Comparison of ENCODE assay signal across 8 cellular contexts in the genomic region with DNA sequence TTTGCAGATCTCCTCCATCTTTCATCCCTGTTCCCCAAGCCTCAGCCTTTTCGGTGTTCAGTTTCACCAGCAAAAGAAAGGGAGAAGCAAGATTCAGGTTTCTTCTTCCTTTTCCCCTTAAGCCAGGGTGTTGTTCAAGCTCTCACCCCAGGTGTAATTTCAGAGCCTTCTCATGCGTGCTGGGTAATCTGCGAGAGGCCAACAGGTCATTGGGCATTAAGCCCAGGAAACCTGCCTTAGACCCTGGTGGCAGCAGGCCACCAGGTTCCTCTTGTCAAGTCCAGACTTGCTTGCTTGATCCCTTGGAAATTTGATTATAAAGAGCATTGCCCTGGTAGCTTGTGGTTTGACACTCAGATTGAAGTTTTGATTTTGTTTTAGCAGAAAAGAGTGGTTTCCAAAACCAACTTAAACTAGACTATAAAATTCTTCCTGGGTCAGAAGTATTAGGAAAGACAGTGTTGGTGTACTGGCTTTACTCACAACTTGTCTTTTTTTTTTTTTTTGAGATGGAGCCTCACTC. TPM values are rescaled to one million over a fixed set of nuclear protein-coding genes. Genes with fewer than 3 reads are reported as not detected.
DNase-seq lines count a peak whose midpoint lies in the region; ATAC-seq, FAIRE-seq and TF ChIP-seq lines count a peak whose summit lies in the region.
"Had no signal": no experiment of that assay in that cellular context is flagged by ENCODE, and none has a peak within 500 bp of the region (broad histone marks: within the 10 kb centered on the region; RNA-seq: fewer than 3 reads in every experiment).

No MANE protein-coding gene starts in this region.

- no peak overlapping the region for H2BK5ac ChIP-seq in mesenchymal stem cell (ENCODE audit: low read depth, low read length, poor library complexity, severe bottlenecking)

- TF ChIP-seq CTCF in K562 (IDR thresholded peaks at IDR 0.05 in 2 of 3, conservative IDR thresholded peaks at IDR 0.05 in 1 of 3; ENCODE audit: insufficient read depth in 2 of 3, low read depth in 1 of 3, low read length in 3 of 3): no peak
- no peak for TF ChIP-seq CTCF in vagina (IDR thresholded peaks at IDR 0.05)

- H2AK5ac ChIP-seq in mesenchymal stem cell (ENCODE audit: low read length, severe bottlenecking): peak overlapping the region; percentile 70

- H3K9me3 ChIP-seq in K562 (replicated peaks; ENCODE audit: control insufficient read depth, insufficient read depth, low read depth, low read length): no peaks in the 10 kb centered on the region
- no peaks in the 10 kb centered on the region for H3K9me3 ChIP-seq in mesenchymal stem cell (ENCODE audit: control insufficient read depth, low read length)
- no peaks in the 10 kb centered on the region for H3K9me3 ChIP-seq in vagina
- H3K9me3 ChIP-seq: left ventricle myocardium inferior had no signal

- DNase-seq in DMS 273 (lab: John Stamatoyannopoulos, UW; ENCODE audit: unreplicated experiment) (peak; percentile 89), HPDE6-E6E7 (ENCODE audit: extremely low spot score) (peak; percentile 66), K562 (ENCODE audit: extremely low read depth in 1 of 4, low spot score in 3 of 4) (peak in 1 of 4 experiments; percentile 6), mesenchymal stem cell (peak; percentile 10), vagina (ENCODE audit: extremely low spot score in 2 of 2) (no peak)
- DNase-seq: left ventricle myocardium inferior had no signal

- in situ Hi-C loops in K562 (cut with MboI): no loop called here

- H2BK120ac ChIP-seq in mesenchymal stem cell (ENCODE audit: low read depth, low read length): no peak overlapping the region

- CTCF ChIA-PET in K562 (lab: Yijun Ruan, JAX; ENCODE audit: low intra/inter-chr PET ratio): no interaction called here

- no peak overlapping the region for H3K18ac ChIP-seq in mesenchymal stem cell (ENCODE audit: low read depth in 1 of 2, low read length in 2 of 2)

- 70% methylated on average over 3 of the region's 3 CpGs for WGBS in K562 (ENCODE audit: insufficient coverage, low coverage, missing lambda C conversion rate)
- WGBS in mesenchymal stem cell: 88% methylated on average over 3 of the region's 3 CpGs

- H3K4me1 ChIP-seq in K562 (replicated peaks in 1 of 2; ENCODE audit: control insufficient read depth in 2 of 2, insufficient read depth in 2 of 2, low read length in 2 of 2) (peaks cover 0 to under 1% of the 10 kb centered on the region in 2 experiments; a peak in 1 of 5 replicates), mesenchymal stem cell (ENCODE audit: control insufficient read depth, insufficient read depth, low read depth, low read length) (peaks cover 3% of the 10 kb centered on the region), vagina (peaks cover 28% of the 10 kb centered on the region)

- peaks cover 17% of the 10 kb centered on the region for H3K79me1 ChIP-seq in mesenchymal stem cell (replicated peaks; ENCODE audit: low read length, poor library complexity, severe bottlenecking)

- no peak overlapping the region for H4K91ac ChIP-seq in mesenchymal stem cell (ENCODE audit: low read length)

- H3K4me3 ChIP-seq in K562 (no peak overlapping the region), mesenchymal stem cell (ENCODE audit: insufficient read depth in 1 of 2, low read depth in 1 of 2, low read length in 2 of 2) (no peak overlapping the region), vagina (no peak overlapping the region)
- H3K4me3 ChIP-seq: left ventricle myocardium inferior had no signal

- H3K14ac ChIP-seq in mesenchymal stem cell (ENCODE audit: low read length in 2 of 2): no peak overlapping the region

- H3K9ac ChIP-seq in K562 (ENCODE audit: insufficient read depth in 1 of 2, low read depth in 2 of 2, low read length in 2 of 2): peak overlapping the region in 1 of 2 experiments; percentile 27; a peak in 1 of 4 replicates
- no peak overlapping the region for H3K9ac ChIP-seq in mesenchymal stem cell (ENCODE audit: low read length)

- no peaks in the 10 kb centered on the region for H3K27me3 ChIP-seq in K562 (ENCODE audit: control insufficient read depth in 2 of 2, insufficient read depth in 2 of 2, low read length in 2 of 2)
- no peaks in the 10 kb centered on the region for H3K27me3 ChIP-seq in mesenchymal stem cell (ENCODE audit: control insufficient read depth in 1 of 2, insufficient read depth in 1 of 2, low read length in 2 of 2)
- no peaks in the 10 kb centered on the region for H3K27me3 ChIP-seq in vagina

- no peak overlapping the region for H3K23ac ChIP-seq in mesenchymal stem cell (ENCODE audit: low read length in 2 of 2)

- no peak overlapping the region for H3K4ac ChIP-seq in mesenchymal stem cell (ENCODE audit: low read depth in 1 of 2, low read length in 2 of 2)

- H3K36me3 ChIP-seq in K562 (ENCODE audit: control insufficient read depth, insufficient read depth, low read length) (peaks cover 69% of the 10 kb centered on the region), mesenchymal stem cell (ENCODE audit: control insufficient read depth in 1 of 2, insufficient read depth in 2 of 2, low read depth in 1 of 2, low read length in 2 of 2) (peaks cover 30 to 33% of the 10 kb centered on the region in 2 experiments), vagina (peaks cover 0 to 15% of the 10 kb centered on the region in 2 donors)

- TF ChIP-seq EP300 in K562 (IDR thresholded peaks at IDR 0.05; ENCODE audit: low read length): no peak

- H2BK15ac ChIP-seq in mesenchymal stem cell (ENCODE audit: low read depth, poor library complexity, severe bottlenecking): no peak overlapping the region

- no peak overlapping the region for H4K8ac ChIP-seq in mesenchymal stem cell (ENCODE audit: low read length)

- ATAC-seq in K562 (no peak), HG03432 (IDR thresholded peaks at IDR 0.05; ENCODE audit: unreplicated experiment) (no peak), GM19397 (IDR thresholded peaks at IDR 0.05; ENCODE audit: unreplicated experiment) (no peak)

- FAIRE-seq in K562 (lab: Jason Lieb, UNC): no peak

- H3K79me2 ChIP-seq in K562 (ENCODE audit: control insufficient read depth, insufficient read depth, low read length): peaks cover 32% of the 10 kb centered on the region

- no peak for TF ChIP-seq POLR2A in K562 (conservative IDR thresholded peaks at IDR 0.05)
- TF ChIP-seq POLR2A in vagina (IDR thresholded peaks at IDR 0.05): no peak

- intact Hi-C loops in K562 (cut with micrococcal nuclease): no loop called here
- intact Hi-C loops in vagina (cut with DNase I): no loop called here

- 0 out of 2 replicates have a peak, but pooled peaks cover 4% of the 10 kb centered on the region for H4K20me1 ChIP-seq in K562 (replicated peaks; ENCODE audit: control insufficient read depth, insufficient read depth, low read length)

- no peak overlapping the region for H2AFZ ChIP-seq in K562 (ENCODE audit: low read depth, low read length)
- no peak overlapping the region for H2AFZ ChIP-seq in mesenchymal stem cell (ENCODE audit: low read depth, low read length)

- POLR2A ChIA-PET in K562 (lab: Yijun Ruan, JAX): interaction anchor here (0.6 to 2.5 kb wide), 11 partner anchors 9 to 218 kb away, joined by 3 to 18 read pairs (median 5); a partner anchor contains a TSS

- H3K9me1 ChIP-seq in K562 (ENCODE audit: control insufficient read depth, insufficient read depth, low read length): no peaks in the 10 kb centered on the region

- H3K27ac ChIP-seq in K562 (ENCODE audit: extremely low read depth, low read depth, low read length) (0 out of 3 replicates have a peak overlapping the region, but pooled peaks have one; percentile 34), mesenchymal stem cell (ENCODE audit: low read length, poor library complexity, severe bottlenecking) (peak overlapping the region; percentile 33), vagina (no peak overlapping the region)
- H3K27ac ChIP-seq: left ventricle myocardium inferior had no signal

- no TSS peak for BruUV-seq in K562 (replicated peaks; lab: Mats Ljungman, UMichigan)

- TF ChIP-seq RAD21 in K562 (CRISPR knock-in tag; conservative IDR thresholded peaks at IDR 0.05 in 1 of 2, IDR thresholded peaks at IDR 0.05 in 1 of 2): no peak

- H3K4me2 ChIP-seq in K562 (ENCODE audit: insufficient read depth, low read length) (no peak overlapping the region), mesenchymal stem cell (ENCODE audit: low read length, poor library complexity, severe bottlenecking) (no peak overlapping the region)

- H2BK12ac ChIP-seq in mesenchymal stem cell (ENCODE audit: low read length in 2 of 2): no peak overlapping the region

RNA-seq across cellular contexts. Expression of a gene that starts 6.9 kb away (rescaled TPM):
- 130 and 233 TPM in 2 replicates for total RNA-seq in K562 (2011; cell fraction: chromatin; rRNA removed; ENCODE audit: low replicate concordance)
- total RNA-seq in K562 (2011; cell fraction: nucleolus; rRNA removed): 180 and 202 TPM in 2 replicates
- 172 and 179 TPM in 2 replicates for total RNA-seq in K562 (2011; cell fraction: nucleoplasm; rRNA removed)
- total RNA-seq in K562 (2014; rRNA removed) (98.6 and 121 TPM in 2 replicates), K562 (2014; rRNA removed; fragmentation: Illumina TruSeq; extraction: Trizol) (99.7 and 132 TPM in 2 replicates), K562 (2015; rRNA removed; fragmentation: Illumina TruSeq; extraction: Trizol) (126 and 127 TPM in 2 replicates), K562 (2021) (142 and 177 TPM in 2 replicates), vagina (80.3 TPM)
- polyA plus RNA-seq in K562 (2011; rRNA removed) (211 and 285 TPM in 2 replicates), K562 (2014; fragmentation: Illumina TruSeq; extraction: Trizol) (139 TPM in 2 replicates), K562 (2014; fragmentation: Nextera tagmentation; extraction: Ambion mirVana) (100 to 1,000 TPM in 1 of 2 experiments, 10 to 100 TPM in 1; 68.6 to 114 TPM), K562 (2014; rRNA removed) (150 and 184 TPM in 2 replicates)
- 210 and 307 TPM in 2 replicates for polyA plus RNA-seq in K562 (2011; cell fraction: cytosol; rRNA removed)
- polyA plus RNA-seq in K562 (2011; cell fraction: nucleus; rRNA removed): 171 and 202 TPM in 2 replicates
- 173 and 250 TPM in 2 replicates for polyA plus RNA-seq in K562 (2012)
- polyA minus RNA-seq in K562 (2011; rRNA and poly(A)+ RNA removed): 165 and 169 TPM in 2 replicates
- polyA minus RNA-seq in K562 (2011; cell fraction: cytosol; rRNA and poly(A)+ RNA removed): 102 and 104 TPM in 2 replicates
- 66.4 and 89.5 TPM in 2 replicates for polyA minus RNA-seq in K562 (2011; cell fraction: nucleus; rRNA and poly(A)+ RNA removed)
- polyA plus RNA-seq in mesenchymal stem cell (2013, experiment 1 of 2): 163 TPM
- 181 TPM for polyA plus RNA-seq in mesenchymal stem cell (2013, experiment 2 of 2)

RNA-seq across cellular contexts. Expression of a gene that starts 26.4 kb away (rescaled TPM):
- total RNA-seq in K562 (2011; cell fraction: chromatin; rRNA removed; ENCODE audit: low replicate concordance): 238 and 493 TPM in 2 replicates
- 142 and 174 TPM in 2 replicates for total RNA-seq in K562 (2011; cell fraction: nucleolus; rRNA removed)
- total RNA-seq in K562 (2011; cell fraction: nucleoplasm; rRNA removed): 284 and 450 TPM in 2 replicates
- total RNA-seq in K562 (2014; rRNA removed) (348 and 419 TPM in 2 replicates), K562 (2014; rRNA removed; fragmentation: Illumina TruSeq; extraction: Trizol) (452 and 498 TPM in 2 replicates), K562 (2015; rRNA removed; fragmentation: Illumina TruSeq; extraction: Trizol) (479 and 526 TPM in 2 replicates), K562 (2021) (297 and 341 TPM in 2 replicates), vagina (57.9 TPM)
- polyA plus RNA-seq in K562 (2011; rRNA removed) (279 and 361 TPM in 2 replicates), K562 (2014; fragmentation: Illumina TruSeq; extraction: Trizol) (471 and 546 TPM in 2 replicates), K562 (2014; fragmentation: Nextera tagmentation; extraction: Ambion mirVana) (100 to 1,000 TPM; 199 to 369 TPM), K562 (2014; rRNA removed) (496 and 578 TPM in 2 replicates)
- 164 and 221 TPM in 2 replicates for polyA plus RNA-seq in K562 (2011; cell fraction: cytosol; rRNA removed)
- polyA plus RNA-seq in K562 (2011; cell fraction: nucleus; rRNA removed): 319 and 321 TPM in 2 replicates
- polyA plus RNA-seq in K562 (2012): 265 and 362 TPM in 2 replicates
- 269 and 276 TPM in 2 replicates for polyA minus RNA-seq in K562 (2011; rRNA and poly(A)+ RNA removed)
- 152 and 212 TPM in 2 replicates for polyA minus RNA-seq in K562 (2011; cell fraction: cytosol; rRNA and poly(A)+ RNA removed)
- 132 and 189 TPM in 2 replicates for polyA minus RNA-seq in K562 (2011; cell fraction: nucleus; rRNA and poly(A)+ RNA removed)
- 45.8 TPM for polyA plus RNA-seq in mesenchymal stem cell (2013, experiment 1 of 2)
- 43.1 TPM for polyA plus RNA-seq in mesenchymal stem cell (2013, experiment 2 of 2)

RNA-seq across cellular contexts. Expression of a gene that starts 35.8 kb away (rescaled TPM):
- 79.5 and 95.5 TPM in 2 replicates for total RNA-seq in K562 (2011; cell fraction: chromatin; rRNA removed; ENCODE audit: low replicate concordance)
- 122 and 130 TPM in 2 replicates for total RNA-seq in K562 (2011; cell fraction: nucleolus; rRNA removed)
- 143 and 148 TPM in 2 replicates for total RNA-seq in K562 (2011; cell fraction: nucleoplasm; rRNA removed)
- 748 and 796 TPM in 2 replicates for total RNA-seq in K562 (2014; rRNA removed)
- 1,380 and 1,529 TPM in 2 replicates for total RNA-seq in K562 (2014; rRNA removed; fragmentation: Illumina TruSeq; extraction: Trizol)
- total RNA-seq in K562 (2015; rRNA removed; fragmentation: Illumina TruSeq; extraction: Trizol): 989 and 1,002 TPM in 2 replicates
- 894 and 993 TPM in 2 replicates for total RNA-seq in K562 (2021)
- polyA plus RNA-seq in K562 (2011; rRNA removed): 864 and 1,258 TPM in 2 replicates
- polyA plus RNA-seq in K562 (2011; cell fraction: cytosol; rRNA removed): 427 and 691 TPM in 2 replicates
- polyA plus RNA-seq in K562 (2011; cell fraction: nucleus; rRNA removed): 136 and 272 TPM in 2 replicates
- polyA plus RNA-seq in K562 (2012): 541 and 1,089 TPM in 2 replicates
- 981 and 1,045 TPM in 2 replicates for polyA plus RNA-seq in K562 (2014; fragmentation: Illumina TruSeq; extraction: Trizol)
- polyA plus RNA-seq in K562 (2014; fragmentation: Nextera tagmentation; extraction: Ambion mirVana): 1,000 to 10,000 TPM; 2,282 to 2,388 TPM
- 1,029 and 1,274 TPM in 2 replicates for polyA plus RNA-seq in K562 (2014; rRNA removed)
- 657 and 807 TPM in 2 replicates for polyA minus RNA-seq in K562 (2011; rRNA and poly(A)+ RNA removed)
- polyA minus RNA-seq in K562 (2011; cell fraction: cytosol; rRNA and poly(A)+ RNA removed): 159 and 222 TPM in 2 replicates
- polyA minus RNA-seq in K562 (2011; cell fraction: nucleus; rRNA and poly(A)+ RNA removed): 41.1 and 70.9 TPM in 2 replicates
- polyA plus RNA-seq in mesenchymal stem cell (2013, experiment 1 of 2): 543 TPM
- polyA plus RNA-seq in mesenchymal stem cell (2013, experiment 2 of 2): 562 TPM
- 239 TPM for total RNA-seq in vagina

RNA-seq across cellular contexts. Expression of a gene that starts 57.4 kb away (rescaled TPM):
- 4.9 and 12.2 TPM in 2 replicates for total RNA-seq in K562 (2011; cell fraction: chromatin; rRNA removed; ENCODE audit: low replicate concordance)
- 7.2 and 8.8 TPM in 2 replicates for total RNA-seq in K562 (2011; cell fraction: nucleolus; rRNA removed)
- 8.6 and 13.4 TPM in 2 replicates for total RNA-seq in K562 (2011; cell fraction: nucleoplasm; rRNA removed)
- total RNA-seq in K562 (2014; rRNA removed): 11.9 and 15.2 TPM in 2 replicates
- total RNA-seq in K562 (2014; rRNA removed; fragmentation: Illumina TruSeq; extraction: Trizol): 7.8 and 8.1 TPM in 2 replicates
- 12.5 and 13.0 TPM in 2 replicates for total RNA-seq in K562 (2015; rRNA removed; fragmentation: Illumina TruSeq; extraction: Trizol)
- 18.8 and 19.1 TPM in 2 replicates for total RNA-seq in K562 (2021)
- polyA plus RNA-seq in K562 (2011; rRNA removed): 8.5 and 8.8 TPM in 2 replicates
- polyA plus RNA-seq in K562 (2011; cell fraction: cytosol; rRNA removed): 11.9 and 17.3 TPM in 2 replicates
- 8.9 and 11.3 TPM in 2 replicates for polyA plus RNA-seq in K562 (2011; cell fraction: nucleus; rRNA removed)
- polyA plus RNA-seq in K562 (2012): 5.9 and 16.4 TPM in 2 replicates
- polyA plus RNA-seq in K562 (2014; fragmentation: Illumina TruSeq; extraction: Trizol): 20.4 and 21.0 TPM in 2 replicates
- 10 to 100 TPM in 1 of 2 experiments, 1 to 10 TPM in 1; 8.9 to 11.4 TPM for polyA plus RNA-seq in K562 (2014; fragmentation: Nextera tagmentation; extraction: Ambion mirVana)
- 8.0 and 11.7 TPM in 2 replicates for polyA plus RNA-seq in K562 (2014; rRNA removed)
- polyA minus RNA-seq in K562 (2011; rRNA and poly(A)+ RNA removed): 13.2 and 15.8 TPM in 2 replicates
- 10.7 and 15.3 TPM in 2 replicates for polyA minus RNA-seq in K562 (2011; cell fraction: cytosol; rRNA and poly(A)+ RNA removed)
- polyA minus RNA-seq in K562 (2011; cell fraction: nucleus; rRNA and poly(A)+ RNA removed): 8.5 and 12.0 TPM in 2 replicates
- 4.6 TPM for polyA plus RNA-seq in mesenchymal stem cell (2013, experiment 1 of 2)
- 5.7 TPM for polyA plus RNA-seq in mesenchymal stem cell (2013, experiment 2 of 2)
- 3.2 TPM for total RNA-seq in vagina

RNA-seq across cellular contexts. Expression of a gene that starts 57.6 kb away (rescaled TPM):
- total RNA-seq in K562 (2011; cell fraction: chromatin; rRNA removed; ENCODE audit: low replicate concordance): 14.4 and 26.3 TPM in 2 replicates
- 19.0 and 22.9 TPM in 2 replicates for total RNA-seq in K562 (2011; cell fraction: nucleolus; rRNA removed)
- 18.3 and 20.8 TPM in 2 replicates for total RNA-seq in K562 (2011; cell fraction: nucleoplasm; rRNA removed)
- total RNA-seq in K562 (2014; rRNA removed): 3.5 and 4.1 TPM in 2 replicates
- 5.2 and 5.5 TPM in 2 replicates for total RNA-seq in K562 (2014; rRNA removed; fragmentation: Illumina TruSeq; extraction: Trizol)
- total RNA-seq in K562 (2015; rRNA removed; fragmentation: Illumina TruSeq; extraction: Trizol): 3.8 and 4.0 TPM in 2 replicates
- 5.5 and 6.2 TPM in 2 replicates for total RNA-seq in K562 (2021)
- 7.2 and 12.0 TPM in 2 replicates for polyA plus RNA-seq in K562 (2011; rRNA removed)
- polyA plus RNA-seq in K562 (2011; cell fraction: cytosol; rRNA removed): 10.0 and 16.0 TPM in 2 replicates
- polyA plus RNA-seq in K562 (2011; cell fraction: nucleus; rRNA removed): 15.8 and 16.9 TPM in 2 replicates
- polyA plus RNA-seq in K562 (2012): 5.6 and 11.7 TPM in 2 replicates
- polyA plus RNA-seq in K562 (2014; fragmentation: Illumina TruSeq; extraction: Trizol): 6.2 TPM in 2 replicates
- polyA plus RNA-seq in K562 (2014; fragmentation: Nextera tagmentation; extraction: Ambion mirVana): 1 to 10 TPM; 3.7 to 8.2 TPM
- 4.8 and 7.8 TPM in 2 replicates for polyA plus RNA-seq in K562 (2014; rRNA removed)
- polyA minus RNA-seq in K562 (2011; rRNA and poly(A)+ RNA removed): 4.2 and 4.8 TPM in 2 replicates
- polyA minus RNA-seq in K562 (2011; cell fraction: cytosol; rRNA and poly(A)+ RNA removed): 4.8 and 5.6 TPM in 2 replicates
- 3.4 and 4.9 TPM in 2 replicates for polyA minus RNA-seq in K562 (2011; cell fraction: nucleus; rRNA and poly(A)+ RNA removed)
- polyA plus RNA-seq in mesenchymal stem cell (2013, experiment 1 of 2): 1.6 TPM
- polyA plus RNA-seq in mesenchymal stem cell (2013, experiment 2 of 2): 1.9 TPM
- total RNA-seq in vagina: not detected

Comparison
In these comparisons a context has a peak if more than half of its experiments do, and no peak if none do; other contexts are left out.
1. DNase-seq: peak in DMS 273 (single experiment), HPDE6-E6E7 (single experiment) and mesenchymal stem cell (single experiment); none in vagina (0 of 2).